9 cellular contexts compared by ENCODE assay signal in genomic region chr2:8456149-8457091, GRCh38.
A peak's percentile ranks its signal among the peaks of the same experiment; 100 is the strongest.
DNase-seq lines count a peak whose midpoint lies in the region; ATAC-seq, FAIRE-seq and TF ChIP-seq lines count a peak whose summit lies in the region.
"Had no signal": no experiment of that assay in that cellular context is flagged by ENCODE, and none has a peak within 500 bp of the region (broad histone marks: within the 10 kb centered on the region; RNA-seq: fewer than 3 reads in every experiment).

No MANE protein-coding gene starts in this region.

- POLR2A ChIA-PET in GM12878 (lab: Charles Lee) = interaction anchor here (0.6 kb wide), 1 partner anchor 94 kb away, joined by 5 read pairs; no protein-coding TSS in a partner anchor

- no peak for TF ChIP-seq EP300 in GM12878 (IDR thresholded peaks at IDR 0.05; ENCODE audit: borderline replicate concordance in 1 of 2, control insufficient read depth in 1 of 2, low read depth in 2 of 2, low read length in 2 of 2)

- H3K4me1 ChIP-seq in GM12878 (ENCODE audit: control insufficient read depth, insufficient read depth, low read length) = peaks cover 6% of the 10 kb centered on the region

- WGBS in GM12878 (ENCODE audit: insufficient coverage, insufficient replicate concordance, low lambda C conversion rate, missing lambda C conversion rate) = 69% methylated on average over 41 of the region's 41 CpGs

- BruUV-seq in GM12878 (replicated peaks; lab: Mats Ljungman, UMichigan) = no TSS peak

- H3K27me3 ChIP-seq in GM12878 (replicated peaks in 1 of 2; ENCODE audit: control insufficient read depth in 2 of 2, insufficient read depth in 2 of 2, low read length in 1 of 2) = peaks cover 0 to 2% of the 10 kb centered on the region in 2 experiments; a peak in 1 of 4 replicates

- peak; percentile 65 for ATAC-seq in GM19372 (IDR thresholded peaks at IDR 0.05; ENCODE audit: low read depth, unreplicated experiment)
- ATAC-seq in GM12878 = peak; percentile 50
- no peak for ATAC-seq in HG03432 (IDR thresholded peaks at IDR 0.05; ENCODE audit: unreplicated experiment)

- peaks cover 18% of the 10 kb centered on the region for H3K27me3 Mint-ChIP-seq in T-helper 1 cell treated with Interleukin-12 subunit alpha and Interleukin-12 subunit beta and Interleukin-4 antibody, amounts not matched to agents 30 μg/mL and 1 μg/mL, for 36 hours (ENCODE audit: low read depth)

- TF ChIP-seq CTCF in GM12878 (IDR thresholded peaks at IDR 0.05 in 2 of 3, conservative IDR thresholded peaks at IDR 0.05 in 1 of 3; ENCODE audit: control insufficient read depth in 2 of 3, extremely low read depth in 1 of 3, insufficient read depth in 1 of 3, low read depth in 3 of 3, low read length in 3 of 3) = no peak

- SMC1A ChIA-PET in GM12878 (lab: Charles Lee; ENCODE audit: uncharacterized antibody, unreplicated experiment) = no interaction called here

- no peaks in the 10 kb centered on the region; the same call in 1 of the 2 replicates for H4K20me1 ChIP-seq in GM12878 (ENCODE audit: control insufficient read depth, insufficient read depth)

- in situ Hi-C loops in GM12878 (cut with MboI) = no loop called here

- RAD21 ChIA-PET in GM12878 (lab: Charles Lee; ENCODE audit: unreplicated experiment) = interaction anchor here (1.7 kb wide), 1 partner anchor 36 kb away, joined by 4 read pairs; no protein-coding TSS in a partner anchor

- H2AFZ ChIP-seq in GM12878 (ENCODE audit: control insufficient read depth, low read depth, low read length) = no peak overlapping the region

- H3K36me3 Mint-ChIP-seq in T-helper 1 cell treated with Interleukin-12 subunit alpha and Interleukin-12 subunit beta and Interleukin-4 antibody, amounts not matched to agents 30 μg/mL and 1 μg/mL, for 36 hours (ENCODE audit: low read depth) = peaks cover 10% of the 10 kb centered on the region

- TF ChIP-seq RAD21 in GM12878 (IDR thresholded peaks at IDR 0.05; ENCODE audit: insufficient read depth, low read depth, low read length) = no peak

- no peak for TF ChIP-seq POLR2A in GM12878 (IDR thresholded peaks at IDR 0.05; ENCODE audit: low read depth, low read length)

- no peak overlapping the region for H3K4me2 ChIP-seq in GM12878 (ENCODE audit: control insufficient read depth, insufficient read depth)

- no peaks in the 10 kb centered on the region for H3K79me2 ChIP-seq in GM12878 (ENCODE audit: control insufficient read depth, insufficient read depth, low read length)

- H3K9me3 Mint-ChIP-seq in T-helper 1 cell treated with Interleukin-12 subunit alpha and Interleukin-12 subunit beta and Interleukin-4 antibody, amounts not matched to agents 30 μg/mL and 1 μg/mL, for 36 hours = no peaks in the 10 kb centered on the region

- intact Hi-C loops in GM12878 (cut with micrococcal nuclease; ENCODE audit: unreplicated experiment) = no loop called here

- H3K27ac Mint-ChIP-seq in T-helper 1 cell treated with Interleukin-12 subunit alpha and Interleukin-12 subunit beta and Interleukin-4 antibody, amounts not matched to agents 30 μg/mL and 1 μg/mL, for 36 hours = peak overlapping the region; percentile 93

- no peak overlapping the region for H3K4me3 ChIP-seq in GM12878

- no peaks in the 10 kb centered on the region for H3K36me3 ChIP-seq in GM12878 (ENCODE audit: control insufficient read depth in 2 of 2, insufficient read depth in 2 of 2, low read length in 1 of 2)

- no peak overlapping the region for H3K27ac ChIP-seq in GM12878 (ENCODE audit: control insufficient read depth, insufficient read depth)
- no peak overlapping the region for H3K27ac ChIP-seq in substantia nigra (ENCODE audit: low read depth, low read length, poor library complexity, severe bottlenecking)
- H3K27ac ChIP-seq: epithelial cell of prostate had no signal

- no peaks in the 10 kb centered on the region for H3K9me3 ChIP-seq in GM12878 (replicated peaks; ENCODE audit: control insufficient read depth, insufficient read depth, low read length)

- no peak for FAIRE-seq in GM12878 (lab: Jason Lieb, UNC)

- H3K9ac ChIP-seq in GM12878 (ENCODE audit: control insufficient read depth, insufficient read depth, low read length) = no peak overlapping the region

- peaks cover 30% of the 10 kb centered on the region for H3K4me1 Mint-ChIP-seq in T-helper 1 cell treated with Interleukin-12 subunit alpha and Interleukin-12 subunit beta and Interleukin-4 antibody, amounts not matched to agents 30 μg/mL and 1 μg/mL, for 36 hours (ENCODE audit: low read depth)

- DNase-seq in GM12878 (ENCODE audit: low read depth, low spot score) (no peak), NCI-H82 (lab: John Stamatoyannopoulos, UW) (no peak), substantia nigra (lab: John Stamatoyannopoulos, UW) (no peak), NCI-H2107 (lab: John Stamatoyannopoulos, UW) (no peak)
- peak; percentile 60 for DNase-seq in stimulated activated CD4-positive, alpha-beta T cell treated with anti-CD3 and anti-CD28 coated beads, Interleukin-4, amount 100 ng/mL, for 1 hour

- peak overlapping the region; percentile 65 for H3K4me3 Mint-ChIP-seq in T-helper 1 cell treated with Interleukin-12 subunit alpha and Interleukin-12 subunit beta and Interleukin-4 antibody, amounts not matched to agents 30 μg/mL and 1 μg/mL, for 36 hours

- CTCF ChIA-PET in GM12878 (lab: Yijun Ruan, JAX) = no interaction called here

TF ChIP-seq in GM12878, 131 proteins besides CTCF, POLR2A, EP300 and RAD21:
- TF ChIP-seq NFXL1 (IDR thresholded peaks at IDR 0.05; ENCODE audit: borderline replicate concordance) (no peak), HDAC6 (IDR thresholded peaks at IDR 0.05; ENCODE audit: unreplicated experiment) (no peak), MYB (IDR thresholded peaks at IDR 0.05; ENCODE audit: borderline replicate concordance, low read depth, low read length) (no peak), ZNF217 (IDR thresholded peaks at IDR 0.05) (no peak), ATF2 (IDR thresholded peaks at IDR 0.05; ENCODE audit: low read length) (no peak), MEF2B (IDR thresholded peaks at IDR 0.05; ENCODE audit: partially characterized antibody, poor library complexity, severe bottlenecking) (no peak), POU2F2 (IDR thresholded peaks at IDR 0.05; ENCODE audit: borderline replicate concordance, low read depth, low read length) (no peak), FOXM1 (IDR thresholded peaks at IDR 0.05; ENCODE audit: low read depth, low read length) (no peak), ATF7 (IDR thresholded peaks at IDR 0.05; ENCODE audit: low read depth) (no peak), BCL11A (IDR thresholded peaks at IDR 0.05; ENCODE audit: low read depth, low read length) (no peak), NR2C2 (IDR thresholded peaks at IDR 0.05; ENCODE audit: borderline replicate concordance, control insufficient read depth, insufficient read length, low read depth) (no peak)
